ENCODE assay signal across 23 cellular contexts in genomic region chrX:116436358-116436816, GRCh38. TPM values are rescaled to one million over a fixed set of nuclear protein-coding genes. Genes with fewer than 3 reads are reported as not detected.
DNase-seq lines count a peak whose midpoint lies in the region; ATAC-seq and TF ChIP-seq lines count a peak whose summit lies in the region.
"Had no signal": no experiment of that assay in that cellular context is flagged by ENCODE, and none has a peak within 500 bp of the region (broad histone marks: within the 10 kb centered on the region; RNA-seq: fewer than 3 reads in every experiment).

Gene SLC6A14 (plus strand): TSS chrX:116436606. CDS start chrX:116436710, 104 bp downstream.

- 45% methylated on average over 7 of the region's 9 CpGs for WGBS in mammary epithelial cell (ENCODE audit: low coverage, missing lambda C conversion rate)

- BruUV-seq in MCF 10A (replicated peaks; lab: Mats Ljungman, UMichigan) (no TSS peak), mammary epithelial cell (replicated peaks; lab: Mats Ljungman, UMichigan) (no TSS peak)

- intact Hi-C loops in MCF 10A (cut with micrococcal nuclease) (no loop called here), mammary epithelial cell (cut with micrococcal nuclease) (no loop called here), mucosa of descending colon (cut with DNase I, micrococcal nuclease) (no loop called here)

- no peaks in the 10 kb centered on the region for H3K79me2 ChIP-seq in mammary epithelial cell (ENCODE audit: insufficient read depth, low read length)

- H4K20me1 ChIP-seq in mammary epithelial cell (ENCODE audit: insufficient read depth, low read length), result no peaks in the 10 kb centered on the region

- POLR2A ChIA-PET in MCF 10A (lab: Yijun Ruan, JAX), result interaction anchor here (0.6 to 0.7 kb wide), 2 partner anchors 23 to 120 kb away, joined by 3 read pairs; no protein-coding TSS in a partner anchor

- H3K36me3 ChIP-seq in mammary epithelial cell (ENCODE audit: insufficient read depth, low read length), result no peaks in the 10 kb centered on the region
- H3K36me3 ChIP-seq in duodenal mucosa (ENCODE audit: control insufficient read depth in 1 of 2, insufficient read depth in 2 of 2, low read length in 2 of 2), result no peaks in the 10 kb centered on the region
- H3K36me3 ChIP-seq in mucosa of descending colon (ENCODE audit: low read depth), result no peaks in the 10 kb centered on the region
- H3K36me3 ChIP-seq: BLaER1 had no signal

- peak; percentile 11 for DNase-seq in MCF 10A (ENCODE audit: unreplicated experiment)
- no peak for DNase-seq in mammary epithelial cell
- peak; percentile 19 to 49 (median 23) for DNase-seq in mucosa of descending colon
- no peak for DNase-seq in D341Med (ENCODE audit: low spot score)
- DNase-seq: activated CD4-positive, alpha-beta memory T cell treated with anti-CD3 and anti-CD28 coated beads, Interleukin-2, amount 10 ng/mL, durations not matched to agents 7 days and 5 days; activated T-cell treated with anti-CD3 and anti-CD28 coated beads, Interleukin-2, amount 50 U/mL, for 4 hours; DMS 273 treated with DMSO at 0.1 percent for 48 hours; erythroblast; glutamatergic neuron; NCI-H2171; NK-92 treated with Interleukin-12 subunit alpha and Interleukin-12 subunit beta, amount 100 ng/mL, for 24 hours; stimulated activated CD4-positive, alpha-beta T cell treated with anti-CD3 and anti-CD28 coated beads, Interleukin-4, amount 100 ng/mL, for 4 hours; stimulated activated CD8-positive, alpha-beta memory T cell treated with anti-CD3 and anti-CD28 coated beads, Interleukin-4, amount 100 ng/mL, for 48 hours had no signal

- dilution Hi-C loops in mammary epithelial cell (cut with HindIII; ENCODE audit: low sequenced_read_pairs), result no loop called here

- H3K4me2 ChIP-seq in mammary epithelial cell (ENCODE audit: insufficient read depth, low read depth, low read length), result no peak within 1 kb of the TSS
- H3K4me2 ChIP-seq: BLaER1 had no signal

- peaks cover 54% of the 10 kb centered on the region for H3K27me3 Mint-ChIP-seq in MCF 10A (ENCODE audit: insufficient read depth, unreplicated experiment)
- H3K27me3 Mint-ChIP-seq in stimulated activated memory B cell treated with anti-CD40 and anti-IgM and Interleukin-4, amounts not matched to agents 10 μg/mL and 1 μg/mL and 100 μg/mL, for 72 hours, result no peaks in the 10 kb centered on the region
- H3K27me3 Mint-ChIP-seq: activated CD4-positive, alpha-beta memory T cell treated with anti-CD3 and anti-CD28 coated beads, Interleukin-2, amount 10 ng/mL, durations not matched to agents 7 days and 5 days had no signal

- H3K27ac ChIP-seq in mammary epithelial cell (ENCODE audit: insufficient read depth, low read depth, low read length), result no peak within 1 kb of the TSS
- no peak within 1 kb of the TSS for H3K27ac ChIP-seq in duodenal mucosa (ENCODE audit: low read depth, low read length)
- H3K27ac ChIP-seq: BLaER1, coronary artery, skin epidermis had no signal

- no peak within 1 kb of the TSS for H2AFZ ChIP-seq in mammary epithelial cell (ENCODE audit: low read depth, low read length)

- peak within 1 kb of the TSS; percentile 38 for H3K4me3 Mint-ChIP-seq in MCF 10A (ENCODE audit: unreplicated experiment)
- H3K4me3 Mint-ChIP-seq in stimulated activated memory B cell treated with anti-CD40 and anti-IgM and Interleukin-4, amounts not matched to agents 10 μg/mL and 1 μg/mL and 100 μg/mL, for 72 hours, result no peak within 1 kb of the TSS
- H3K4me3 Mint-ChIP-seq: activated CD4-positive, alpha-beta memory T cell treated with anti-CD3 and anti-CD28 coated beads, Interleukin-2, amount 10 ng/mL, durations not matched to agents 7 days and 5 days; activated T-cell treated with anti-CD3 and anti-CD28 coated beads, Interleukin-2, amount 50 U/mL, for 4 hours had no signal

- no peak within 1 kb of the TSS for H3K4me3 ChIP-seq in mammary epithelial cell (replicated peaks in 1 of 3; ENCODE audit: insufficient read depth in 1 of 3, low read depth in 2 of 3, low read length in 3 of 3)
- peak within 1 kb of the TSS; percentile 3 to 62 for H3K4me3 ChIP-seq in duodenal mucosa (ENCODE audit: low read depth in 1 of 2, low read length in 2 of 2)
- H3K4me3 ChIP-seq in mucosa of descending colon, result no peak within 1 kb of the TSS
- H3K4me3 ChIP-seq: BLaER1, coronary artery, skin epidermis had no signal

- no peaks in the 10 kb centered on the region for H3K9me3 Mint-ChIP-seq in MCF 10A (ENCODE audit: unreplicated experiment)
- no peaks in the 10 kb centered on the region for H3K9me3 Mint-ChIP-seq in stimulated activated memory B cell treated with anti-CD40 and anti-IgM and Interleukin-4, amounts not matched to agents 10 μg/mL and 1 μg/mL and 100 μg/mL, for 72 hours

- ATAC-seq in mucosa of descending colon (peak; percentile 96), HG03432 (IDR thresholded peaks at IDR 0.05; ENCODE audit: unreplicated experiment) (no peak), HG02840 (IDR thresholded peaks at IDR 0.05; ENCODE audit: low FRiP score, unreplicated experiment) (no peak)
- no peak for ATAC-seq in stimulated activated memory B cell treated with anti-CD40 and anti-IgM and Interleukin-4, amounts not matched to agents 10 μg/mL and 1 μg/mL and 100 μg/mL, for 72 hours
- ATAC-seq: activated naive CD4-positive, alpha-beta T cell treated with anti-CD3 and anti-CD28 coated beads, Interleukin-2, amount 50 U/mL, for 72 hours; activated T-cell treated with anti-CD3 and anti-CD28 coated beads, Interleukin-2, amount 50 U/mL, for 4 hours had no signal

- CTCF ChIA-PET in MCF 10A (lab: Yijun Ruan, JAX), result no interaction called here
- CTCF ChIA-PET in mammary epithelial cell (lab: Charles Lee; ENCODE audit: low non-redundant PET), result no interaction called here

- H3K36me3 Mint-ChIP-seq in MCF 10A (ENCODE audit: insufficient read depth, unreplicated experiment), result no peaks in the 10 kb centered on the region
- H3K36me3 Mint-ChIP-seq in stimulated activated memory B cell treated with anti-CD40 and anti-IgM and Interleukin-4, amounts not matched to agents 10 μg/mL and 1 μg/mL and 100 μg/mL, for 72 hours, result no peaks in the 10 kb centered on the region
- H3K36me3 Mint-ChIP-seq: activated naive CD4-positive, alpha-beta T cell treated with anti-CD3 and anti-CD28 coated beads, Interleukin-2, amount 50 U/mL, for 72 hours had no signal

- H3K27ac Mint-ChIP-seq in MCF 10A (ENCODE audit: low read depth, unreplicated experiment), result no peak within 1 kb of the TSS
- H3K27ac Mint-ChIP-seq in stimulated activated memory B cell treated with anti-CD40 and anti-IgM and Interleukin-4, amounts not matched to agents 10 μg/mL and 1 μg/mL and 100 μg/mL, for 72 hours, result no peak within 1 kb of the TSS
- H3K27ac Mint-ChIP-seq: activated CD4-positive, alpha-beta memory T cell treated with anti-CD3 and anti-CD28 coated beads, Interleukin-2, amount 10 ng/mL, durations not matched to agents 7 days and 5 days; activated naive CD4-positive, alpha-beta T cell treated with anti-CD3 and anti-CD28 coated beads, Interleukin-2, amount 50 U/mL, for 72 hours had no signal

- H3K4me1 ChIP-seq in mammary epithelial cell (ENCODE audit: insufficient read depth, low read length) (no peaks in the 10 kb centered on the region), duodenal mucosa (ENCODE audit: control insufficient read depth in 1 of 2, insufficient read depth in 2 of 2, low read length in 2 of 2) (peaks cover 0 to 3% of the 10 kb centered on the region in 2 donors), mucosa of descending colon (ENCODE audit: low read depth) (no peaks in the 10 kb centered on the region)
- H3K4me1 ChIP-seq: BLaER1 had no signal

- TF ChIP-seq CTCF in MCF 10A (IDR thresholded peaks at IDR 0.05; ENCODE audit: unreplicated experiment) (no peak), mammary epithelial cell (conservative IDR thresholded peaks at IDR 0.05 in 1 of 2, IDR thresholded peaks at IDR 0.05 in 1 of 2; ENCODE audit: extremely low read depth in 1 of 2, insufficient read depth in 1 of 2, low read depth in 1 of 2, low read length in 2 of 2) (no peak), mucosa of descending colon (IDR thresholded peaks at IDR 0.05) (no peak)

- H3K27me3 ChIP-seq in mammary epithelial cell (ENCODE audit: insufficient read depth, low read length) (peaks cover 5% of the 10 kb centered on the region), duodenal mucosa (ENCODE audit: control insufficient read depth in 1 of 2, insufficient read depth in 2 of 2, low read length in 2 of 2) (no peaks in the 10 kb centered on the region)

- no peaks in the 10 kb centered on the region for H3K9me3 ChIP-seq in mammary epithelial cell (replicated peaks; ENCODE audit: insufficient read depth, low read length)
- no peaks in the 10 kb centered on the region for H3K9me3 ChIP-seq in duodenal mucosa (ENCODE audit: control insufficient read depth in 1 of 2, low read length in 2 of 2)
- H3K9me3 ChIP-seq in mucosa of descending colon, result no peaks in the 10 kb centered on the region
- H3K9me3 ChIP-seq: BLaER1 had no signal

- H3K9ac ChIP-seq in mammary epithelial cell (ENCODE audit: insufficient read depth, low read length), result no peak within 1 kb of the TSS
- H3K9ac ChIP-seq in duodenal mucosa (ENCODE audit: low read depth in 1 of 2, low read length in 2 of 2), result peak within 1 kb of the TSS in 1 of 2 donors; percentile 43
- H3K9ac ChIP-seq: BLaER1 had no signal

- in situ Hi-C loops in mammary epithelial cell (cut with MboI; ENCODE audit: low sequenced_read_pairs in 2 of 2), result no loop called here

- no peaks in the 10 kb centered on the region for H3K4me1 Mint-ChIP-seq in MCF 10A (ENCODE audit: insufficient read depth, unreplicated experiment)
- no peaks in the 10 kb centered on the region for H3K4me1 Mint-ChIP-seq in stimulated activated memory B cell treated with anti-CD40 and anti-IgM and Interleukin-4, amounts not matched to agents 10 μg/mL and 1 μg/mL and 100 μg/mL, for 72 hours
- H3K4me1 Mint-ChIP-seq: activated CD4-positive, alpha-beta memory T cell treated with anti-CD3 and anti-CD28 coated beads, Interleukin-2, amount 10 ng/mL, durations not matched to agents 7 days and 5 days had no signal

RNA-seq across cellular contexts. Expression of gene SLC6A14, which starts in this region (rescaled TPM):
- total RNA-seq in MCF 10A (2022) (0.44 TPM in 1 of 2 replicates, not detected in the other), mammary epithelial cell (under 1 TPM in 1 of 2 donors, not detected in 1; 0.83 TPM), mucosa of descending colon (1 to 10 TPM in 1 of 3 donors, under 1 TPM in 2; 0.17 to 2.1 (median 0.28) TPM)
- 0.08 TPM for polyA plus RNA-seq in mammary epithelial cell
- not detected for polyA minus RNA-seq in mammary epithelial cell
- total RNA-seq: activated CD4-positive, alpha-beta memory T cell treated with anti-CD3 and anti-CD28 coated beads, Interleukin-2, amount 10 ng/mL, durations not matched to agents 7 days and 5 days; activated naive CD4-positive, alpha-beta T cell treated with anti-CD3 and anti-CD28 coated beads, Interleukin-2, amount 50 U/mL, for 72 hours; osteocyte; temporal lobe had no signal

Comparison
In these comparisons a context has a peak if more than half of its experiments do, and no peak if none do; other contexts are left out.
1. Peak in DNase-seq in MCF 10A; RNA of the gene not detected or under 1 TPM.
2. DNase-seq: peak in mucosa of descending colon (3 of 3); none in mammary epithelial cell (single experiment) and D341Med (single experiment).
3. H3K4me3 ChIP-seq: peak in duodenal mucosa (2 of 2); none in mammary epithelial cell (0 of 3) and mucosa of descending colon (single experiment).